ENCODE assay signal across 26 cellular contexts in the genomic region with DNA sequence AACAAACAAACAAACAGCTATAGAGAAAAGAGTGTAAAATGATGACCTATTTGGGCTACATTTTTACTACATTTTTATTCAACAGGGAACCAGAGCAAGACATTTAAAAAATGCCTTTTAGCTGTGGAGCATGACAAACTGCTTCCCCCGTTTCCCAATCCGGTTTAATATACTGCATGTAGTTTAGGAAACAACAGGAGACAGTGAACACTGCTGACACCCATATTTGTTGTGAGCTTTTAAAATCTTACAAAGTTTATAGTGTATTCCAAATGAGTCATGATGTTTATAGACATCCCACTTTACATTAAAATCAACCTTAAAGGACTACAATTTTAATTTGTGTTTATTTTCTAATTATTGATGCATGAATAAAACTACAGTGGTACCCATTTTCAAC.
"Had no signal": no experiment of that assay in that cellular context is flagged by ENCODE, and none has a peak within 500 bp of the region (broad histone marks: within the 10 kb centered on the region; RNA-seq: fewer than 3 reads in every experiment).

No MANE protein-coding gene starts in this region.

- H3K36me3 ChIP-seq: stomach, suprapubic skin, thoracic aorta, thyroid gland, tibial artery, tibial nerve, transverse colon, upper lobe of left lung, upper lobe of right lung, uterus, vagina had no signal

- H3K9me3 ChIP-seq: suprapubic skin, testis, thoracic aorta, thyroid gland, tibial artery, tibial nerve, transverse colon, upper lobe of left lung, upper lobe of right lung, uterus, vagina had no signal

- ATAC-seq: stimulated activated effector memory CD8-positive, alpha-beta T cell treated with anti-CD3 and anti-CD28 coated beads, Interleukin-12 subunit alpha, Interleukin-12 subunit beta, amount 100 ng/mL, for 72 hours; stimulated activated memory B cell treated with anti-CD40 and anti-IgM and Interleukin-4, amounts not matched to agents 10 μg/mL and 1 μg/mL and 100 μg/mL, for 72 hours; stimulated activated naive B cell treated with anti-CD40 and anti-IgM and Interleukin-4, amounts not matched to agents 10 μg/mL and 1 μg/mL and 100 μg/mL, for 72 hours; stimulated activated naive CD8-positive, alpha-beta T cell treated with anti-CD3 and anti-CD28 coated beads, Interleukin-15, amount 100 ng/mL, for 72 hours; stimulated activated naive CD8-positive, alpha-beta T cell treated with anti-CD3 and anti-CD28 coated beads, Interleukin-15, Interleukin-2, amounts not matched to agents 100 U/mL and 50 U/mL, for 24 hours; upper lobe of right lung had no signal

- H3K4me3 ChIP-seq: stomach, suprapubic skin, testis, thoracic aorta, thyroid gland, tibial artery, tibial nerve, transverse colon, upper lobe of left lung, upper lobe of right lung, uterus, vagina had no signal

- H3K27me3 ChIP-seq: stomach, suprapubic skin, testis, thyroid gland, tibial artery, tibial nerve, transverse colon, upper lobe of left lung, upper lobe of right lung, uterus, vagina had no signal

- H3K4me1 ChIP-seq: stomach, suprapubic skin, testis, thyroid gland, tibial artery, tibial nerve, transverse colon, upper lobe of left lung, upper lobe of right lung, uterus, vagina had no signal

- DNase-seq: stimulated activated CD4-positive, alpha-beta T cell treated with anti-CD3 and anti-CD28 coated beads, Interleukin-2, amount 100 ng/mL, for 48 hours; stimulated activated CD4-positive, alpha-beta T cell treated with anti-CD3 and anti-CD28 coated beads, Interleukin-4, amount 100 ng/mL, for 1 hour; stimulated activated CD4-positive, alpha-beta T cell treated with anti-CD3 and anti-CD28 coated beads, Interleukin-4, amount 100 ng/mL, for 24 hours; stimulated activated CD4-positive, alpha-beta T cell treated with anti-CD3 and anti-CD28 coated beads, Interleukin-4, amount 100 ng/mL, for 4 hours; stimulated activated CD8-positive, alpha-beta memory T cell treated with anti-CD3 and anti-CD28 coated beads, Interleukin-4, amount 100 ng/mL, for 48 hours; stimulated activated naive B cell treated with anti-CD40 and anti-IgM and Interleukin-4, amounts not matched to agents 10 μg/mL and 1 μg/mL and 100 μg/mL, for 72 hours; stimulated activated naive CD4-positive, alpha-beta T cell; stimulated activated naive CD4-positive, alpha-beta T cell treated with Interleukin-2 at 50 U/mL for 16 hours; stimulated activated naive CD8-positive, alpha-beta T cell treated with anti-CD3 and anti-CD28 coated beads, Interleukin-15, amount 100 ng/mL, for 72 hours; stimulated activated naive CD8-positive, alpha-beta T cell treated with anti-CD3 and anti-CD28 coated beads, Interleukin-15, Interleukin-2, amounts not matched to agents 100 U/mL and 50 U/mL, for 24 hours; stomach; substantia nigra; testis; thyroid gland; tibial artery; transverse colon; trophoblast cell; upper lobe of left lung; upper lobe of right lung; uterus had no signal

- H3K27ac ChIP-seq: stomach, suprapubic skin, testis, thoracic aorta, thyroid gland, tibial artery, tibial nerve, transverse colon, upper lobe of left lung, upper lobe of right lung, uterus, vagina had no signal
